ENCODE assay signal across 23 cellular contexts in genomic region chr17:34205401-34205800, GRCh38. TPM values are rescaled to one million over a fixed set of nuclear protein-coding genes. Genes with fewer than 3 reads are reported as not detected.
"Had no signal": no experiment of that assay in that cellular context is flagged by ENCODE, and none has a peak within 500 bp of the region (broad histone marks: within the 10 kb centered on the region; RNA-seq: fewer than 3 reads in every experiment).

No MANE protein-coding gene starts in this region.

- H3K4me3 ChIP-seq: colonic mucosa, dorsolateral prefrontal cortex, esophagus muscularis mucosa, gastroesophageal sphincter, heart left ventricle, hepatocyte, lung had no signal

- H3K9me3 ChIP-seq: colonic mucosa had no signal

- H3K4me3 Mint-ChIP-seq: immature natural killer cell; memory B cell; naive thymus-derived CD4-positive, alpha-beta T cell; natural killer cell had no signal

- H3K4me1 Mint-ChIP-seq: immature natural killer cell, memory B cell, natural killer cell had no signal

- H3K4me1 ChIP-seq: colonic mucosa had no signal

- H3K27ac Mint-ChIP-seq: immature natural killer cell; memory B cell; naive thymus-derived CD4-positive, alpha-beta T cell; natural killer cell had no signal

- H3K36me3 ChIP-seq: colonic mucosa, esophagus muscularis mucosa, gastroesophageal sphincter, heart left ventricle had no signal

- DNase-seq: colonic mucosa; cortex of kidney; dermis blood vessel endothelial cell; dorsolateral prefrontal cortex; effector CD4-positive, alpha-beta T cell; effector memory CD4-positive, alpha-beta T cell; foreskin keratinocyte; heart left ventricle; hypothalamus; immature natural killer cell; left colon; left ventricle myocardium superior; mammary epithelial cell; mesendoderm; midbrain; naive thymus-derived CD4-positive, alpha-beta T cell; natural killer cell had no signal

- H3K27me3 ChIP-seq: colonic mucosa, dorsolateral prefrontal cortex, esophagus muscularis mucosa, gastroesophageal sphincter, heart left ventricle, hepatocyte had no signal

- H3K27ac ChIP-seq: colonic mucosa, dorsolateral prefrontal cortex, esophagus muscularis mucosa, foreskin keratinocyte, gastroesophageal sphincter, hepatocyte had no signal

- ATAC-seq: foreskin keratinocyte; gastroesophageal sphincter; left colon; left lobe of liver; naive thymus-derived CD4-positive, alpha-beta T cell; natural killer cell had no signal

- H3K9me3 Mint-ChIP-seq: immature natural killer cell, natural killer cell had no signal

- H3K36me3 Mint-ChIP-seq: immature natural killer cell; memory B cell; naive thymus-derived CD4-positive, alpha-beta T cell; natural killer cell had no signal

RNA-seq across cellular contexts. Expression of gene CCL2, which starts 49.7 kb away (rescaled TPM):
- total RNA-seq: natural killer cell had no signal
